ENCODE assay signal across 9 cellular contexts in the genomic region with DNA sequence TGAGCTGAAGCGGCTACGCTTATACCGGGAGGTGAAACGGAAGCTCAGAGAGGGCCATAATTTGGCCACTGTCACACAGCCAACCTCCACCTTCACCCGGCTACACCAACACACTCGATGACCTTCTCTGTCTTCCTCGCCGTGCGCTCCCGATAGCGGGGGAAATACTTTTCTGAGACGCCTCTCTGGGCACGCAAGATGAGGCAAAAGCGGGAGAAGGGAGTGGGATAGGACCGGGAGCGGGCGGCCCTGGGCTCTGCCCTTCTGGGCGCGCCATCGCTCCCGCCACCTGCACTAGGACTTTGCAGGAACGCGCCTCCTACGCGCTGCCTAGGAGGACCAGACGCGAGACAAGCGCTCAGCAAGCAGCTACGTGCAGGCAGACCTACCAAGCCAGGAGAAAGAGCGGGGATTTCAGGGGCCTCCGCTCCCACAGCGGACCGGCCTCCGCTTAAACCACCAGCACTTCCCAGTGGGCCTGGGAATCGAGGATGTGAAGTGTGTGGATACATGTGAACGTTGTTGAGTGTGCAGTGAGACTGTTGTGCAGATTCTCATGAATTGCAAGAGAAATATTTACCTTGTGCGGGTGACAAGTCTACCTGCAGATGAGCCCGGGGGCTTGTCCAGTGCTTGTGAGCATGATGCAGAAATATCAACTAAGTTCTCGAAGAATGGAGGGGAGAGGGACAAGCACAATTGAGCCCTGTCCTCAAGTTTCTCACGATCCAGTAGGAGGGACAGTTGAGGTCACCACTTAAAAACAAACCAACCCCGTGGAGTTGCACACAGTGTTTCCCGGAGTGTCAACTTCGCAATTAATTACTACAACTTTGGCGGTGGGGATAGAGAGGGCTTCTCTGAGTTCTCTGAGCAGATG. TPM values are rescaled to one million over a fixed set of nuclear protein-coding genes. Genes with fewer than 3 reads are reported as not detected.
A peak's percentile ranks its signal among the peaks of the same experiment; 100 is the strongest.
DNase-seq lines count a peak whose midpoint lies in the region; ATAC-seq and TF ChIP-seq lines count a peak whose summit lies in the region.
"Had no signal": no experiment of that assay in that cellular context is flagged by ENCODE, and none has a peak within 500 bp of the region (broad histone marks: within the 10 kb centered on the region; RNA-seq: fewer than 3 reads in every experiment).

No MANE protein-coding gene starts in this region.

- H3K27ac Mint-ChIP-seq in central memory CD8-positive, alpha-beta T cell (ENCODE audit: low read depth), result no peak overlapping the region

- peaks cover 94% of the 10 kb centered on the region for H3K27me3 Mint-ChIP-seq in central memory CD8-positive, alpha-beta T cell

- 6 to 11% methylated on average over 44 of the region's 44 CpGs for WGBS in heart right ventricle, 2 donors

- no peak for DNase-seq in heart right ventricle
- no peak for DNase-seq in left ventricle myocardium superior
- DNase-seq in central memory CD8-positive, alpha-beta T cell (ENCODE audit: low spot score in 2 of 2), result no peak
- DNase-seq in vagina (ENCODE audit: extremely low spot score in 2 of 2), result no peak
- no peak for DNase-seq in HT-29 (ENCODE audit: low spot score)
- no peak for DNase-seq in stimulated activated CD4-positive, alpha-beta T cell treated with anti-CD3 and anti-CD28 coated beads, Interleukin-4, amount 100 ng/mL, for 4 hours
- DNase-seq in central memory CD4-positive, alpha-beta T cell, result no peak
- DNase-seq: DND-41 had no signal

- no peaks in the 10 kb centered on the region for H3K9me3 ChIP-seq in heart right ventricle
- H3K9me3 ChIP-seq in mucosa of rectum (ENCODE audit: control insufficient read depth in 2 of 2, low read length in 2 of 2), result no peaks in the 10 kb centered on the region
- no peaks in the 10 kb centered on the region for H3K9me3 ChIP-seq in vagina

- H3K27me3 ChIP-seq in heart right ventricle (peaks cover 14 to 98% (median 92%) of the 10 kb centered on the region in 7 donors), mucosa of rectum (ENCODE audit: control insufficient read depth in 2 of 2, insufficient read depth in 2 of 2, low read length in 2 of 2) (peaks cover 67 to 77% of the 10 kb centered on the region in 2 donors), vagina (peaks cover 6% of the 10 kb centered on the region)

- ATAC-seq in heart right ventricle (no peak), left ventricle myocardium superior (no peak)
- ATAC-seq in central memory CD8-positive, alpha-beta T cell (replicated peaks; ENCODE audit: extremely low read depth, poor library complexity, severe bottlenecking), result no peak

- H3K4me1 Mint-ChIP-seq in central memory CD8-positive, alpha-beta T cell, result peaks cover 9% of the 10 kb centered on the region

- intact Hi-C loops in heart right ventricle (cut with DNase I), result loop anchor here in 7 of 10 donors (5.0 to 10.0 kb wide), 7 partner anchors 388 to 908 kb away; no protein-coding TSS in a partner anchor
- intact Hi-C loops in left ventricle myocardium superior (cut with micrococcal nuclease), result loop anchor here (10.0 kb wide), 1 partner anchor 558 kb away; no protein-coding TSS in a partner anchor
- intact Hi-C loops in vagina (cut with DNase I), result loop anchor here (5.0 to 10.0 kb wide), 2 partner anchors 908 to 1289 kb away; no protein-coding TSS in a partner anchor

- H3K4me3 ChIP-seq in heart right ventricle (peak overlapping the region; percentile 4 to 55 (median 39)), mucosa of rectum (ENCODE audit: low read length in 2 of 2) (peak overlapping the region; percentile 40 to 52), vagina (peak overlapping the region; percentile 21 to 35)

- no peaks in the 10 kb centered on the region for H3K9me3 Mint-ChIP-seq in central memory CD8-positive, alpha-beta T cell

- no peak for TF ChIP-seq POLR2A in vagina (IDR thresholded peaks at IDR 0.05)

- H3K27ac ChIP-seq in heart right ventricle (no peak overlapping the region), mucosa of rectum (ENCODE audit: low read depth in 2 of 2, low read length in 2 of 2) (no peak overlapping the region), vagina (no peak overlapping the region)

- H3K4me3 Mint-ChIP-seq in central memory CD8-positive, alpha-beta T cell, result peak overlapping the region; percentile 5

- H3K36me3 ChIP-seq in heart right ventricle (no peaks in the 10 kb centered on the region), mucosa of rectum (ENCODE audit: control insufficient read depth in 2 of 2, insufficient read depth in 2 of 2, low read length in 2 of 2) (no peaks in the 10 kb centered on the region), vagina (no peaks in the 10 kb centered on the region)

- H3K36me3 Mint-ChIP-seq in central memory CD8-positive, alpha-beta T cell (ENCODE audit: insufficient read depth), result no peaks in the 10 kb centered on the region

- H3K4me1 ChIP-seq in heart right ventricle (peaks cover 15 to 43% (median 29%) of the 10 kb centered on the region in 9 donors), mucosa of rectum (ENCODE audit: control insufficient read depth in 2 of 2, insufficient read depth in 2 of 2, low read length in 2 of 2) (peaks cover 14 to 19% of the 10 kb centered on the region in 2 donors), vagina (peaks cover 44% of the 10 kb centered on the region)

- H3K9ac ChIP-seq in mucosa of rectum (ENCODE audit: low read depth in 1 of 2, low read length in 2 of 2), result no peak overlapping the region

- TF ChIP-seq CTCF in heart right ventricle (IDR thresholded peaks at IDR 0.05), result no peak
- no peak for TF ChIP-seq CTCF in vagina (IDR thresholded peaks at IDR 0.05)

RNA-seq across cellular contexts. Expression of a gene that starts 11.5 kb away (rescaled TPM):
- total RNA-seq in heart right ventricle (not detected), left ventricle myocardium superior (not detected), vagina (not detected)
- not detected for polyA plus RNA-seq in heart right ventricle
- total RNA-seq in HT-29 (2014; rRNA removed; shearing (Covaris generic)), result not detected in 2 replicates

RNA-seq across cellular contexts. Expression of a gene that starts 56.2 kb away (rescaled TPM):
- total RNA-seq in heart right ventricle (under 1 TPM; 0.17 to 0.58 (median 0.37) TPM), left ventricle myocardium superior (0.40 TPM), vagina (16.7 TPM)
- 1 to 10 TPM; 1.1 to 1.9 TPM for polyA plus RNA-seq in heart right ventricle
- not detected in 2 replicates for total RNA-seq in HT-29 (2014; rRNA removed; shearing (Covaris generic))

Comparison
In these comparisons a context has a peak if more than half of its experiments do, and no peak if none do; other contexts are left out.
1. RNA of a gene that starts 56.2 kb away (total RNA-seq): 16.7 TPM in vagina (single experiment); 0.40 TPM in left ventricle myocardium superior (single experiment), 0.17 to 0.58 TPM in heart right ventricle and not detected in HT-29; every median in the first group is over 10 times any median in the second.
2. Peak in every context shown above with its lines, with median percentiles within 50 percentile points of each other: H3K4me3 ChIP-seq.